Comparison of ENCODE assay signal across 18 cellular contexts in the genomic region with DNA sequence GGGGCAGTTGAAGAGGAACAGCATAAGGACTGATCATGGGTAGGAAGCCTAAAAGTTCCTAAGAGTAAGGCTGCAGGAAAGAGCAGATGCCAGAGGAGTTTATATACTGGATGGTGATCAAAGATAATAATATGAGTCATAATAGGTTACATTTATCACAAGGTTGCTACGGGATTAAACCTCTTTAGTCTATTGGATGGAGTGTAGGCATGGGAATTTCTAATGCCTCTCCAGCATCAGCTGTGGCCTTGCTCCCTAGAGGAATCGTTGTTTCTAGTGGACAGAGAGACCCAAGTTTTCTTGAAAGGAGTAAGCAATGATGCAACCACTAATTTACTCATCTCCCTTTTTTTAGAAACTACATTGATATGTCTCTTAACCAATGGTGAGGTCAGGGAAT.
"Had no signal": no experiment of that assay in that cellular context is flagged by ENCODE, and none has a peak within 500 bp of the region (broad histone marks: within the 10 kb centered on the region; RNA-seq: fewer than 3 reads in every experiment).

No MANE protein-coding gene starts in this region.

- H3K4me1 ChIP-seq: heart left ventricle, left lung, thyroid gland had no signal

- H3K27me3 ChIP-seq: heart left ventricle, left lung, thyroid gland had no signal

- H3K36me3 ChIP-seq: heart left ventricle, left lung, thyroid gland had no signal

- DNase-seq: activated CD4-positive, alpha-beta T cell treated with anti-CD3 and anti-CD28 coated beads, Interleukin-2, amount 10 ng/mL, durations not matched to agents 7 days and 5 days; activated CD8-positive, alpha-beta T cell treated with anti-CD3 and anti-CD28 coated beads, Interleukin-2, amount 10 ng/mL, durations not matched to agents 7 days and 5 days; activated naive CD4-positive, alpha-beta T cell treated with anti-CD3 and anti-CD28 coated beads, Interleukin-2, amount 10 ng/mL, durations not matched to agents 7 days and 5 days; activated naive CD8-positive, alpha-beta T cell treated with anti-CD3 and anti-CD28 coated beads, Interleukin-2, amount 50 U/mL, for 24 hours; activated T-cell treated with anti-CD3 and anti-CD28 coated beads, Interleukin-2, amount 50 U/mL, for 24 hours; aorta; heart left ventricle; left lung; midbrain; nephron progenitor cell; nucleus accumbens; retina; stimulated activated CD4-positive, alpha-beta T cell treated with anti-CD3 and anti-CD28 coated beads, Interleukin-12 subunit alpha, Interleukin-12 subunit beta, amount 100 ng/mL, for 4 hours; stimulated activated CD4-positive, alpha-beta T cell treated with anti-CD3 and anti-CD28 coated beads, Interleukin-1b, Interleukin-23, amount 100 ng/mL, for 48 hours; stimulated activated naive CD4-positive, alpha-beta T cell treated with Interleukin-2 at 50 U/mL for 16 hours; T-helper 1 cell; T-helper 9 cell; thyroid gland had no signal

- H3K4me3 ChIP-seq: heart left ventricle, left lung, thyroid gland had no signal

- H3K9me3 ChIP-seq: heart left ventricle, left lung, thyroid gland had no signal

- ATAC-seq: activated CD8-positive, alpha-beta T cell treated with anti-CD3 and anti-CD28 coated beads, Interleukin-2, amount 10 ng/mL, durations not matched to agents 7 days and 5 days; activated naive CD8-positive, alpha-beta T cell treated with anti-CD3 and anti-CD28 coated beads, Interleukin-2, amount 50 U/mL, for 24 hours; heart left ventricle; left lung had no signal

- H3K27ac ChIP-seq: heart left ventricle, left lung, thyroid gland had no signal
